Comparison of ENCODE assay signal across 21 cellular contexts in the genomic region with DNA sequence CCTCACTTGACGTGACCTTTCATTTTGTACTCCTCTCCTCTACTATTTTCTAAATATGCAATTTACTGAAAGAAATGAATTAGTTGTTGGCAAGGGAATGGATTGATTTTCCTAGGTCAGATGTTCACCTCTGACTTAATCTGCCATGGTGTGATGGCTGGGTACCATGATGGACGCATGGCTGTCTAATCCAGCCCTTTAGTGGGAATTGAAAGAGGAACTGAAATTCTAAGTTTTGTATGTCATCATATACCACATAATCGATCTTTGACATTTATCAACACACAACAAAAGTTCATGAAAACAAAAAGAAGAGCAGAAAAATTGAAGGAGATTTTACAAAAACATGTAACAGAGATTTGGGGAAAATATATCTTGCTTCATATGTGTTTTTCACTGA.
DNase-seq lines count a peak whose midpoint lies in the region; ATAC-seq, FAIRE-seq and TF ChIP-seq lines count a peak whose summit lies in the region.
"Had no signal": no experiment of that assay in that cellular context is flagged by ENCODE, and none has a peak within 500 bp of the region (broad histone marks: within the 10 kb centered on the region; RNA-seq: fewer than 3 reads in every experiment).

No MANE protein-coding gene starts in this region.

- no peaks in the 10 kb centered on the region for H3K36me3 Mint-ChIP-seq in activated T-cell treated with anti-CD3 and anti-CD28 coated beads, Interleukin-2, amount 50 U/mL, for 72 hours (ENCODE audit: insufficient read depth in 2 of 2)
- H3K36me3 Mint-ChIP-seq in astrocyte (ENCODE audit: low read depth, unreplicated experiment) = no peaks in the 10 kb centered on the region
- H3K36me3 Mint-ChIP-seq: CD8-positive, alpha-beta T cell; T-cell had no signal

- no peak overlapping the region for H3K4me3 ChIP-seq in astrocyte (ENCODE audit: insufficient read depth, low read depth, low read length)
- H3K4me3 ChIP-seq: BLaER1 treated with 17β-estradiol and CSF1 and Interleukin-3, amounts not matched to agents 10 nM and 100 nM had no signal

- H3K36me3 ChIP-seq in astrocyte (ENCODE audit: insufficient read depth, low read length) = no peaks in the 10 kb centered on the region
- H3K36me3 ChIP-seq: BLaER1 treated with 17β-estradiol and CSF1 and Interleukin-3, amounts not matched to agents 10 nM and 100 nM had no signal

- no peaks in the 10 kb centered on the region for H3K4me1 Mint-ChIP-seq in activated T-cell treated with anti-CD3 and anti-CD28 coated beads, Interleukin-2, amount 50 U/mL, for 72 hours (ENCODE audit: low read depth)
- H3K4me1 Mint-ChIP-seq in astrocyte (ENCODE audit: low read depth, unreplicated experiment) = peaks cover 28% of the 10 kb centered on the region

- FAIRE-seq in astrocyte (lab: Jason Lieb, UNC) = no peak
- FAIRE-seq: GM12892, H1 had no signal

- no peak for ATAC-seq in activated T-cell treated with anti-CD3 and anti-CD28 coated beads, Interleukin-2, amount 50 U/mL, for 72 hours (replicated peaks in 1 of 2)
- ATAC-seq: CD8-positive, alpha-beta T cell; T-cell had no signal

- H3K4me1 ChIP-seq in astrocyte (ENCODE audit: insufficient read depth, low read length) = peaks cover 30% of the 10 kb centered on the region

- no peaks in the 10 kb centered on the region for H3K9me3 Mint-ChIP-seq in activated T-cell treated with anti-CD3 and anti-CD28 coated beads, Interleukin-2, amount 50 U/mL, for 72 hours
- peaks cover 4% of the 10 kb centered on the region for H3K9me3 Mint-ChIP-seq in astrocyte (ENCODE audit: unreplicated experiment)
- H3K9me3 Mint-ChIP-seq: CD8-positive, alpha-beta T cell; T-cell had no signal

- no peaks in the 10 kb centered on the region for H3K27me3 Mint-ChIP-seq in activated T-cell treated with anti-CD3 and anti-CD28 coated beads, Interleukin-2, amount 50 U/mL, for 72 hours (ENCODE audit: low read depth)
- H3K27me3 Mint-ChIP-seq in astrocyte (ENCODE audit: low read depth, unreplicated experiment) = no peaks in the 10 kb centered on the region

- H3K27me3 ChIP-seq in astrocyte (ENCODE audit: insufficient read depth, low read length) = no peaks in the 10 kb centered on the region
- H3K27me3 ChIP-seq: BLaER1 treated with 17β-estradiol and CSF1 and Interleukin-3, amounts not matched to agents 10 nM and 100 nM had no signal

- no peaks in the 10 kb centered on the region for H3K9me3 ChIP-seq in astrocyte (ENCODE audit: insufficient read depth, low read depth, low read length)
- H3K9me3 ChIP-seq: SK-N-SH had no signal

- H3K79me2 ChIP-seq in astrocyte (ENCODE audit: insufficient read depth, low read length) = no peaks in the 10 kb centered on the region

- H3K9ac ChIP-seq in astrocyte (ENCODE audit: low read length) = no peak overlapping the region
- H3K9ac ChIP-seq: BLaER1 treated with 17β-estradiol and CSF1 and Interleukin-3, amounts not matched to agents 10 nM and 100 nM; KMS-11; SK-N-SH had no signal

- H3K27ac ChIP-seq in astrocyte (ENCODE audit: low read depth, low read length) = no peak overlapping the region
- H3K27ac ChIP-seq: BLaER1 treated with 17β-estradiol and CSF1 and Interleukin-3, amounts not matched to agents 10 nM and 100 nM; KMS-11 had no signal

- no peak overlapping the region for H2AFZ ChIP-seq in astrocyte (ENCODE audit: low read depth, low read length)

- peak overlapping the region; percentile 8 for H3K27ac Mint-ChIP-seq in activated T-cell treated with anti-CD3 and anti-CD28 coated beads, Interleukin-2, amount 50 U/mL, for 72 hours
- peak overlapping the region; percentile 16 for H3K27ac Mint-ChIP-seq in astrocyte (ENCODE audit: unreplicated experiment)
- H3K27ac Mint-ChIP-seq: CD8-positive, alpha-beta T cell; T-cell had no signal

- TF ChIP-seq CTCF in astrocyte (IDR thresholded peaks at IDR 0.05; ENCODE audit: insufficient read depth, low read depth, low read length) = no peak

- H3K4me2 ChIP-seq in astrocyte (ENCODE audit: low read length) = no peak overlapping the region
- H3K4me2 ChIP-seq: BLaER1 treated with 17β-estradiol and CSF1 and Interleukin-3, amounts not matched to agents 10 nM and 100 nM; KMS-11; SK-N-SH had no signal

- H3K4me3 Mint-ChIP-seq in activated T-cell treated with anti-CD3 and anti-CD28 coated beads, Interleukin-2, amount 50 U/mL, for 72 hours = no peak overlapping the region
- H3K4me3 Mint-ChIP-seq in astrocyte (ENCODE audit: unreplicated experiment) = no peak overlapping the region
- H3K4me3 Mint-ChIP-seq: CD8-positive, alpha-beta T cell; T-cell had no signal

- DNase-seq in activated T-cell treated with anti-CD3 and anti-CD28 coated beads, Interleukin-2, amount 50 U/mL, for 72 hours = no peak
- DNase-seq in activated T-cell treated with anti-CD3 and anti-CD28 coated beads, Interleukin-2, amount 50 U/mL, for 48 hours = no peak
- DNase-seq in MV-4-11 (lab: John Stamatoyannopoulos, UW) (peak; percentile 72), astrocyte (ENCODE audit: low read depth) (no peak), Kasumi-1 (lab: John Stamatoyannopoulos, UW) (no peak), HCEC 1CT (no peak), amniotic stem cell (lab: John Stamatoyannopoulos, UW) (no peak)
- DNase-seq: Calu3; CD8-positive, alpha-beta T cell; EL; NCI-H1105; NCI-H1694; NCI-H2107; NCI-H510A treated with DMSO at 0.1 percent for 48 hours; NCI-H774; SK-N-SH; T-cell had no signal

- no peaks in the 10 kb centered on the region for H4K20me1 ChIP-seq in astrocyte (ENCODE audit: insufficient read depth, low read length)
- H4K20me1 ChIP-seq: BLaER1 treated with 17β-estradiol and CSF1 and Interleukin-3, amounts not matched to agents 10 nM and 100 nM had no signal
